ENCODE assay signal across 14 cellular contexts in the genomic region with DNA sequence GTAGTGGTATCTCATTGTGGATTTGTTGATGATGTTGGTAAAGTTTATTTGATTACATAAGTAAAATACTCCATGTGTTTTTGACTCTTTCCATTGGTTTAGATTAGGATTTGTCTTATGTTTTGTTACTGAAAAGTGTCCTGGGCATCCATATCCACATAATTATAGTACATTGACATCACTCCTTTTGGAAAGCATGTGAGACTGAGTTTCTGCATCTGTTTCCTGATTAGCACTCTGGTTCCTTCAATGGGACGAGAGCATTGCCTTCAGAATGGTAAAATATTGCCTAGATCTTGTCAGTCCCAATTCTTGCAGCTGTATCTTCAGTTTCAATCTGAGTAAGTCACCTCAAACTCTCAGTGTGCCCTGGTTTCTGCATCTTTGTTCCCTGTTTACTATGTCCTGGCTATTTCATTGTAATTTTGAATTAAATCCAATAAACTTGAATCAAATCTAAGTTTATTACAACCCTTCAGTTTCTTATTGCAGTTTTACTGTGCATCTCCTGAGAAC.
DNase-seq lines count a peak whose midpoint lies in the region; ATAC-seq and FAIRE-seq lines count a peak whose summit lies in the region.
"Had no signal": no experiment of that assay in that cellular context is flagged by ENCODE, and none has a peak within 500 bp of the region (broad histone marks: within the 10 kb centered on the region; RNA-seq: fewer than 3 reads in every experiment).

No MANE protein-coding gene starts in this region.

- WGBS in small intestine, 3 donors: 30 to 86% (median 61%) methylated on average over 1 of the region's 1 CpG

- H3K27me3 ChIP-seq in small intestine (ENCODE audit: control insufficient read depth in 2 of 2, insufficient read depth in 2 of 2, low read length in 2 of 2): no peaks in the 10 kb centered on the region
- H3K27me3 ChIP-seq: SJCRH30 had no signal

- peak; percentile 78 for ATAC-seq in GM18868 (IDR thresholded peaks at IDR 0.05; ENCODE audit: unreplicated experiment)
- ATAC-seq in GM21447 (IDR thresholded peaks at IDR 0.05; ENCODE audit: unreplicated experiment): peak; percentile 97
- ATAC-seq in HG02970 (IDR thresholded peaks at IDR 0.05; ENCODE audit: low FRiP score, unreplicated experiment): peak; percentile 75
- peak; percentile 84 for ATAC-seq in HG03558 (IDR thresholded peaks at IDR 0.05; ENCODE audit: extremely low read depth, unreplicated experiment)

- no peaks in the 10 kb centered on the region for H3K9me3 ChIP-seq in small intestine (ENCODE audit: control insufficient read depth, low read depth)
- H3K9me3 ChIP-seq: SJCRH30 had no signal

- FAIRE-seq in small intestine (lab: Jason Lieb, UNC): no peak
- FAIRE-seq: astrocyte had no signal

- no peak overlapping the region for H3K4me3 ChIP-seq in small intestine (ENCODE audit: low read depth in 1 of 2, low read length in 2 of 2)
- H3K4me3 ChIP-seq: SJCRH30 had no signal

- no peak for DNase-seq in small intestine
- no peak for DNase-seq in RKO (ENCODE audit: low spot score)
- no peak for DNase-seq in NOMO-1 treated with DMSO at 0.1 percent for 48 hours (lab: John Stamatoyannopoulos, UW; ENCODE audit: unreplicated experiment)
- no peak for DNase-seq in stimulated activated CD8-positive, alpha-beta memory T cell treated with anti-CD3 and anti-CD28 coated beads, Interleukin-4, amount 100 ng/mL, for 48 hours
- DNase-seq: C1 segment of cervical spinal cord, NCI-H524, retina, SJCRH30, substantia nigra had no signal

- H3K27ac ChIP-seq in small intestine (ENCODE audit: low read depth in 1 of 2, low read length in 1 of 2): no peak overlapping the region
- H3K27ac ChIP-seq: SJCRH30 had no signal

- H3K4me1 ChIP-seq in small intestine (ENCODE audit: control insufficient read depth in 2 of 2, insufficient read depth in 1 of 2, low read depth in 1 of 2, low read length in 1 of 2): no peaks in the 10 kb centered on the region
- H3K4me1 ChIP-seq: SJCRH30 had no signal

- H3K36me3 ChIP-seq in small intestine (ENCODE audit: control insufficient read depth in 2 of 2, insufficient read depth in 2 of 2, low read length in 2 of 2): peaks cover 0 to 5% of the 10 kb centered on the region in 2 donors
- H3K36me3 ChIP-seq: SJCRH30 had no signal
